ENCODE assay signal across 1 cellular context in genomic region chr3:69740103-69741021, GRCh38.
TF ChIP-seq lines count a peak whose summit lies in the region.

No MANE protein-coding gene starts in this region.

TF ChIP-seq in K562, 482 proteins besides CTCF, POLR2A, EP300 and RAD21 (continued from another document):
- TF ChIP-seq FOXP4 (CRISPR knock-in tag; IDR thresholded peaks at IDR 0.05; ENCODE audit: borderline replicate concordance) (no peak), PML (IDR thresholded peaks at IDR 0.05; ENCODE audit: low read length) (peak; percentile 15; the same call in 1 of the 2 replicates), RFX1 (IDR thresholded peaks at IDR 0.05) (no peak), ZNF507 (tag; conservative IDR thresholded peaks at IDR 0.05) (no peak)
